18 cellular contexts compared by ENCODE assay signal in genomic region chr20:50439539-50440453, GRCh38.
DNase-seq lines count a peak whose midpoint lies in the region; ATAC-seq and TF ChIP-seq lines count a peak whose summit lies in the region.
"Had no signal": no experiment of that assay in that cellular context is flagged by ENCODE, and none has a peak within 500 bp of the region (broad histone marks: within the 10 kb centered on the region; RNA-seq: fewer than 3 reads in every experiment).

No MANE protein-coding gene starts in this region.

- no peak for TF ChIP-seq CTCF in Peyer's patch (IDR thresholded peaks at IDR 0.05)

- peaks cover 0 to 14% (median 2%) of the 10 kb centered on the region in 4 donors for H3K4me1 ChIP-seq in Peyer's patch

- no peaks in the 10 kb centered on the region for H3K27me3 Mint-ChIP-seq in activated CD4-positive, alpha-beta T cell treated with anti-CD3 and anti-CD28 coated beads, Interleukin-2, amount 10 ng/mL, durations not matched to agents 24 days and 14 days

- no peaks in the 10 kb centered on the region for H3K27me3 ChIP-seq in Peyer's patch
- H3K27me3 ChIP-seq in MG63 = no peaks in the 10 kb centered on the region
- H3K27me3 ChIP-seq: neutrophil, SJSA1, thyroid gland had no signal

- no peak overlapping the region for H3K4me3 ChIP-seq in Peyer's patch
- H3K4me3 ChIP-seq in skin epidermis = no peak overlapping the region
- H3K4me3 ChIP-seq in MG63 = no peak overlapping the region
- H3K4me3 ChIP-seq: SJSA1, thyroid gland had no signal

- H3K27ac Mint-ChIP-seq in activated CD4-positive, alpha-beta T cell treated with anti-CD3 and anti-CD28 coated beads, Interleukin-2, amount 10 ng/mL, durations not matched to agents 24 days and 14 days = peak overlapping the region; percentile 88
- H3K27ac Mint-ChIP-seq: activated B cell treated with CpG ODN at 0.5 μM for 24 hours; effector memory CD8-positive, alpha-beta T cell had no signal

- intact Hi-C loops in activated CD4-positive, alpha-beta T cell treated with anti-CD3 and anti-CD28 coated beads, Interleukin-2, amount 10 ng/mL, durations not matched to agents 24 days and 14 days (cut with micrococcal nuclease) = no loop called here

- H3K4me3 Mint-ChIP-seq in activated CD4-positive, alpha-beta T cell treated with anti-CD3 and anti-CD28 coated beads, Interleukin-2, amount 10 ng/mL, durations not matched to agents 24 days and 14 days = no peak overlapping the region
- H3K4me3 Mint-ChIP-seq: activated B cell treated with CpG ODN at 0.5 μM for 24 hours; brain; effector memory CD8-positive, alpha-beta T cell had no signal

- TF ChIP-seq POLR2A in Peyer's patch (IDR thresholded peaks at IDR 0.05) = no peak

- peaks cover 21% of the 10 kb centered on the region for H3K4me1 Mint-ChIP-seq in activated CD4-positive, alpha-beta T cell treated with anti-CD3 and anti-CD28 coated beads, Interleukin-2, amount 10 ng/mL, durations not matched to agents 24 days and 14 days
- H3K4me1 Mint-ChIP-seq: activated B cell treated with CpG ODN at 0.5 μM for 24 hours had no signal

- H3K9me3 ChIP-seq in Peyer's patch (no peaks in the 10 kb centered on the region), MG63 (no peaks in the 10 kb centered on the region)
- H3K9me3 ChIP-seq: neutrophil, SJSA1, thyroid gland had no signal

- no peaks in the 10 kb centered on the region for H3K36me3 Mint-ChIP-seq in activated CD4-positive, alpha-beta T cell treated with anti-CD3 and anti-CD28 coated beads, Interleukin-2, amount 10 ng/mL, durations not matched to agents 24 days and 14 days (ENCODE audit: low read depth)
- H3K36me3 Mint-ChIP-seq: brain had no signal

- H3K36me3 ChIP-seq in Peyer's patch (no peaks in the 10 kb centered on the region), MG63 (no peaks in the 10 kb centered on the region)
- H3K36me3 ChIP-seq: neutrophil, SJSA1, thyroid gland had no signal

- peak overlapping the region; percentile 25 to 91 (median 72) for H3K27ac ChIP-seq in Peyer's patch
- peak overlapping the region in 19 of 21 experiments; percentile 10 to 79 (median 55) for H3K27ac ChIP-seq in skin epidermis
- H3K27ac ChIP-seq: neutrophil had no signal

- H3K9me3 Mint-ChIP-seq in activated CD4-positive, alpha-beta T cell treated with anti-CD3 and anti-CD28 coated beads, Interleukin-2, amount 10 ng/mL, durations not matched to agents 24 days and 14 days = no peaks in the 10 kb centered on the region
- H3K9me3 Mint-ChIP-seq: activated B cell treated with CpG ODN at 0.5 μM for 24 hours; effector memory CD8-positive, alpha-beta T cell had no signal

- DNase-seq in activated CD4-positive, alpha-beta T cell treated with anti-CD3 and anti-CD28 coated beads, Interleukin-2, amount 10 ng/mL, durations not matched to agents 24 days and 14 days = no peak
- DNase-seq in activated CD4-positive, alpha-beta T cell treated with anti-CD3 and anti-CD28 coated beads, Interleukin-2, amount 50 U/mL, for 48 hours = no peak
- DNase-seq in Peyer's patch (no peak), MG63 (no peak), medulla oblongata (ENCODE audit: extremely low spot score) (no peak), NCI-H510A (lab: John Stamatoyannopoulos, UW) (no peak)
- DNase-seq: activated B cell treated with CpG ODN at 0.5 μM for 24 hours; effector memory CD8-positive, alpha-beta T cell; head of caudate nucleus; left colon; NCI-H1436 treated with DMSO at 0.1 percent for 48 hours; NCI-H526 treated with DMSO at 0.1 percent for 48 hours; thyroid gland had no signal

- peak; percentile 3 for ATAC-seq in esophagus mucosa
